ENCODE assay signal across 1 cellular context in the genomic region with DNA sequence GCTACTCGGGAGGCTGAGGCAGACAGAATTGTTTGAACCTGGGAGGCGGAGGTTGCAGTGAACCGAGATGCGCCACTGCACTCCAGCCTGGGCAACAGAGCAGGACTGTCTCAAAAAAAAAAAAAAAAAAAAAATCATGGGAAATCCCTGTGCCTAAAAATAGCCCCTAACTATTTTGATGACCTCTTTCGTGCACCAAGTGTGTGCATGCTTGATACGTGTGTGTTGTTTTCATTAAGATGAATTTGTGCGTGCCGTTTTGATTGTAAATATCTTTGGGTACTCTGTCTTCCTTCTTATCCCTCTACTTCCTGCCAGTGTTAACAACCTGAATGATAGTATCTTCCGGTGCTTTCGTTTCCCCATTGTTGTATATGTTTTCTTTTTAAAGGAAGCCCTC.
A peak's percentile ranks its signal among the peaks of the same experiment; 100 is the strongest.
TF ChIP-seq lines count a peak whose summit lies in the region.

No MANE protein-coding gene starts in this region.

TF ChIP-seq in K562, 482 proteins besides CTCF, POLR2A, EP300 and RAD21:
- TF ChIP-seq ZNF717 (CRISPR knock-in tag; IDR thresholded peaks at IDR 0.05), result no peak
- TF ChIP-seq, protein P1, sequence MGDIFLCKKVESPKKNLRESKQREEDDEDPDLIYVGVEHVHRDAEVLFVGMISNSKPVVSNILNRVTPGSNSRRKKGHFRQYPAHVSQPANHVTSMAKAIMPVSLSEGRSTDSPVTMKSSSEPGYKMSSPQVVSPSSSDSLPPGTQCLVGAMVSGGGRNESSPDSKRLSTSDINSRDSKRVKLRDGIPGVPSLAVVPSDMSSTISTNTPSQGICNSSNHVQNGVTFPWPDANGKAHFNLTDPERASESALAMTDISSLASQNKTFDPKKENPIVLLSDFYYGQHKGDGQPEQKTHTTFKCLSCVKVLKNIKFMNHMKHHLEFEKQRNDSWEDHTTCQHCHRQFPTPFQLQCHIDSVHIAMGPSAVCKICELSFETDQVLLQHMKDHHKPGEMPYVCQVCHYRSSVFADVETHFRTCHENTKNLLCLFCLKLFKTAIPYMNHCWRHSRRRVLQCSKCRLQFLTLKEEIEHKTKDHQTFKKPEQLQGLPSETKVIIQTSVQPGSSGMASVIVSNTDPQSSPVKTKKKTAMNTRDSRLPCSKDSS (IDR thresholded peaks at IDR 0.05; ENCODE audit: low read depth, partially characterized antibody), result no peak
- no peak for TF ChIP-seq RBM34 (IDR thresholded peaks at IDR 0.05; ENCODE audit: borderline replicate concordance, insufficient read depth, low read length)
- TF ChIP-seq ZNF644 (tag; IDR thresholded peaks at IDR 0.05; ENCODE audit: low read depth), result no peak
- no peak for TF ChIP-seq KHSRP (IDR thresholded peaks at IDR 0.05)
- no peak for TF ChIP-seq IFI16 (CRISPR knock-in tag; IDR thresholded peaks at IDR 0.05)
- 0 out of 2 replicates have a peak, but pooled peaks have one; percentile 26 for TF ChIP-seq SUPT5H (IDR thresholded peaks at IDR 0.05)
TF ChIP-seq in K562: peak in this region for 1.
